9 cellular contexts compared by ENCODE assay signal in the genomic region with DNA sequence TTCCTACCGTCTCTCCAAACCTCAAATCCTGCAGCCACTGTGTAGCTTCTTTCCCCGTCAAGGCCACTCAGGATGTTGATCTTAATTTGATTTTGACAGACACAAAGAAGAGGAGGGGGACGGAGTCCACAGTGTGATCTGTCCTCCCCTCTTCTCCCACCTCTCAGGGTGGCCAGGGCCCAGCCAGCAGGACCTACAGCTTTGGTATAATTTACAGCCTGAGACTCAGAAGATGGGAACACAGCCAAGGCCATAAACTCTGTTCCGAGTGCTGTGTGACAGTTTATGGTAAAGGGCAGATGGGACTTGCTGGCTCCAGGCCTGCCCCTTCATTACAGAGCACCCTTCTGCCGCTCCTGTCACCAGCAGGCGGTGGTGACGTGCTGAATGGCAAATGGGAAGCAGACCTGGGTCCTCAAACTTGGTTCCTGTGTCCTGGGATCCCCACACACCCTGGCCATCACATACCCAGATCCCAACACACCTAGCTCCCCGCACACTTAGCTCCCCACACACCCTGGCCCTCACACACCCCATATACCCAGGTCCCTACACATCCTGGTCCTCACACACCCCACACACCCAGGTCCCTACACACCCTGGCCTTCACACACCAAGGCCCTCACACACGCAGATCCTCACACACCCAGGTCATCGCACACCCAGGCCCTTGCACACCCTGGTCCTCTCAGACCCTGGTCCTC.
DNase-seq lines count a peak whose midpoint lies in the region; ATAC-seq and TF ChIP-seq lines count a peak whose summit lies in the region.
"Had no signal": no experiment of that assay in that cellular context is flagged by ENCODE, and none has a peak within 500 bp of the region (broad histone marks: within the 10 kb centered on the region; RNA-seq: fewer than 3 reads in every experiment).

No MANE protein-coding gene starts in this region.

- no peak for ATAC-seq in HG03469 (IDR thresholded peaks at IDR 0.05; ENCODE audit: unreplicated experiment)

- H3K4me3 Mint-ChIP-seq in activated naive CD8-positive, alpha-beta T cell = peak overlapping the region; percentile 61

- H2BK120ac ChIP-seq in neuronal stem cell (ENCODE audit: low read depth, low read length) = no peak overlapping the region

- peak overlapping the region in 1 of 2 donors; percentile 66 for H3K4me3 ChIP-seq in neuronal stem cell (ENCODE audit: low read length in 2 of 2)
- H3K4me3 ChIP-seq: lung had no signal

- TF ChIP-seq CTCF in GM13976 (IDR thresholded peaks at IDR 0.05; ENCODE audit: borderline replicate concordance, control extremely low read depth, extremely low read depth, insufficient read depth, missing control alignments) = no peak

- H3K9me3 ChIP-seq in neuronal stem cell (replicated peaks in 1 of 2; ENCODE audit: control insufficient read depth in 2 of 2, insufficient read depth in 1 of 2, low read depth in 1 of 2, low read length in 2 of 2) = no peaks in the 10 kb centered on the region

- H3K27me3 ChIP-seq in neuronal stem cell (ENCODE audit: control insufficient read depth in 3 of 3, insufficient read depth in 3 of 3, low read depth in 1 of 3, low read length in 3 of 3) = no peaks in the 10 kb centered on the region

- H3K27me3 Mint-ChIP-seq in activated naive CD8-positive, alpha-beta T cell = peaks cover 1% of the 10 kb centered on the region

- peak overlapping the region; percentile 73 for H4K91ac ChIP-seq in neuronal stem cell (ENCODE audit: low read depth, low read length, poor library complexity)

- H3K9me3 Mint-ChIP-seq in activated naive CD8-positive, alpha-beta T cell (ENCODE audit: low read depth) = peaks cover 4% of the 10 kb centered on the region

- H2BK12ac ChIP-seq in neuronal stem cell (ENCODE audit: low read length) = no peak overlapping the region

- no peak overlapping the region for H3K23ac ChIP-seq in neuronal stem cell (ENCODE audit: low read depth, low read length, poor library complexity)

- H3K4ac ChIP-seq in neuronal stem cell (ENCODE audit: low read length) = no peak overlapping the region

- H3K27ac Mint-ChIP-seq in activated naive CD8-positive, alpha-beta T cell = peak overlapping the region; percentile 95

- H3K4me2 ChIP-seq in neuronal stem cell (ENCODE audit: insufficient read depth, low read length, poor library complexity, severe bottlenecking) = no peak overlapping the region

- H3K4me1 Mint-ChIP-seq in activated naive CD8-positive, alpha-beta T cell (ENCODE audit: low read depth) = peaks cover 41% of the 10 kb centered on the region

- H2AK5ac ChIP-seq in neuronal stem cell (ENCODE audit: low read depth, low read length) = peak overlapping the region; percentile 27

- no peak overlapping the region for H3K9ac ChIP-seq in neuronal stem cell (ENCODE audit: low read depth, low read length, poor library complexity)

- H3K36me3 ChIP-seq in neuronal stem cell (replicated peaks in 1 of 2; ENCODE audit: control insufficient read depth in 2 of 2, insufficient read depth in 2 of 2, low read length in 2 of 2) = no peaks in the 10 kb centered on the region

- in situ Hi-C loops in GM13976 (cut with MboI; ENCODE audit: low sequenced_read_pairs, unreplicated experiment) = loop anchor here (10.0 kb wide), 2 partner anchors 229 to 251 kb away; a partner anchor contains a TSS

- no peak overlapping the region for H2BK5ac ChIP-seq in neuronal stem cell (ENCODE audit: low read length)

- no peak overlapping the region for H3K27ac ChIP-seq in neuronal stem cell (replicated peaks; ENCODE audit: low read length)

- H3K14ac ChIP-seq in neuronal stem cell (ENCODE audit: low read length) = peak overlapping the region; percentile 48

- no peak overlapping the region for H4K8ac ChIP-seq in neuronal stem cell (ENCODE audit: low read depth, low read length)

- H3K4me1 ChIP-seq in neuronal stem cell (ENCODE audit: control insufficient read depth in 2 of 2, insufficient read depth in 1 of 2, low read depth in 1 of 2, low read length in 2 of 2) = peaks cover 4 to 14% of the 10 kb centered on the region in 2 donors

- DNase-seq in GM13976 (ENCODE audit: low spot score) = peak; percentile 22
- peak; percentile 75 for DNase-seq in NCI-H2029 treated with DMSO at 0.1 percent for 48 hours (lab: John Stamatoyannopoulos, UW)
- DNase-seq in neuronal stem cell (ENCODE audit: low spot score) = no peak
- DNase-seq in globus pallidus (ENCODE audit: low spot score) = no peak
- DNase-seq in hepatic stellate cell (ENCODE audit: low spot score) = no peak
- DNase-seq: MM.1S had no signal

- WGBS in neuronal stem cell (ENCODE audit: extremely low coverage in 2 of 2, insufficient read length in 2 of 2, insufficient replicate concordance in 1 of 2), 2 donors = no CpG with 5 or more reads among the region's 10 CpGs

- peak overlapping the region; percentile 73 for H3K18ac ChIP-seq in neuronal stem cell (ENCODE audit: low read length)

- H3K79me1 ChIP-seq in neuronal stem cell (ENCODE audit: low read depth, low read length) = peaks cover 2% of the 10 kb centered on the region

- H2BK15ac ChIP-seq in neuronal stem cell (ENCODE audit: low read length) = no peak overlapping the region

- H3K36me3 Mint-ChIP-seq in activated naive CD8-positive, alpha-beta T cell = peaks cover 8% of the 10 kb centered on the region

- H2AFZ ChIP-seq in neuronal stem cell (ENCODE audit: low read length) = peak overlapping the region; percentile 83

Comparison
In these comparisons a context has a peak if more than half of its experiments do, and no peak if none do; other contexts are left out.
1. DNase-seq: peak in GM13976 (single experiment) and NCI-H2029 treated with DMSO at 0.1 percent for 48 hours (single experiment); none in neuronal stem cell (single experiment), globus pallidus (single experiment) and hepatic stellate cell (single experiment).